ENCODE assay signal across 10 cellular contexts in genomic region chr4:112706840-112707207, GRCh38.
DNase-seq lines count a peak whose midpoint lies in the region; ATAC-seq, FAIRE-seq and TF ChIP-seq lines count a peak whose summit lies in the region.
"Had no signal": no experiment of that assay in that cellular context is flagged by ENCODE, and none has a peak within 500 bp of the region (broad histone marks: within the 10 kb centered on the region; RNA-seq: fewer than 3 reads in every experiment).

No MANE protein-coding gene starts in this region.

- H4K20me1 ChIP-seq in keratinocyte (ENCODE audit: control insufficient read depth, extremely low read depth, insufficient read depth, low read length): peaks cover 3% of the 10 kb centered on the region

- H3K27ac ChIP-seq in keratinocyte (ENCODE audit: control insufficient read depth, insufficient read depth, low read length): no peak overlapping the region
- H3K27ac ChIP-seq in body of pancreas: no peak overlapping the region
- H3K27ac ChIP-seq in upper lobe of right lung: no peak overlapping the region

- H3K4me3 ChIP-seq in keratinocyte (ENCODE audit: control insufficient read depth in 2 of 3, extremely low read depth in 1 of 3, insufficient read depth in 2 of 3, low read depth in 1 of 3, low read length in 3 of 3) (no peak overlapping the region), body of pancreas (no peak overlapping the region), upper lobe of right lung (no peak overlapping the region)

- no peak overlapping the region for H2AFZ ChIP-seq in keratinocyte (ENCODE audit: control insufficient read depth, low read length)

- H3K4me1 Mint-ChIP-seq in activated CD4-positive, alpha-beta memory T cell treated with anti-CD3 and anti-CD28 coated beads, Interleukin-2, amount 10 ng/mL, durations not matched to agents 7 days and 5 days: peaks cover 21% of the 10 kb centered on the region

- H3K79me2 ChIP-seq in keratinocyte (ENCODE audit: control insufficient read depth, insufficient read depth, low read length): no peaks in the 10 kb centered on the region

- dilution Hi-C loops in keratinocyte (cut with MboI; ENCODE audit: extremely low pct_ligation_motif_present, low sequenced_read_pairs): no loop called here

- no peak for TF ChIP-seq POLR2A in body of pancreas (IDR thresholded peaks at IDR 0.05)

- peaks cover 4% of the 10 kb centered on the region for H3K4me1 ChIP-seq in keratinocyte (ENCODE audit: control insufficient read depth, extremely low read depth, insufficient read depth, low read length)
- H3K4me1 ChIP-seq in body of pancreas: peaks cover 12% of the 10 kb centered on the region
- H3K4me1 ChIP-seq in upper lobe of right lung: peaks cover 4% of the 10 kb centered on the region

- 2 to 9% methylated on average over 4 of the region's 4 CpGs for WGBS in body of pancreas, 2 donors

- H3K9me3 ChIP-seq in keratinocyte (ENCODE audit: control insufficient read depth, low read depth, low read length): no peaks in the 10 kb centered on the region
- H3K9me3 ChIP-seq in body of pancreas: no peaks in the 10 kb centered on the region
- H3K9me3 ChIP-seq in upper lobe of right lung: no peaks in the 10 kb centered on the region

- ATAC-seq in Right ventricle myocardium superior (ENCODE audit: poor library complexity): peak; percentile 17
- ATAC-seq in HG03378 (IDR thresholded peaks at IDR 0.05; ENCODE audit: unreplicated experiment): no peak
- ATAC-seq in body of pancreas: no peak
- no peak for ATAC-seq in upper lobe of right lung
- no peak for ATAC-seq in GM18502 (IDR thresholded peaks at IDR 0.05; ENCODE audit: poor library complexity, unreplicated experiment)

- peak overlapping the region; percentile 69 for H3K4me2 ChIP-seq in keratinocyte (ENCODE audit: control insufficient read depth, extremely low read depth, insufficient read depth, low read depth, low read length)

- no peak overlapping the region for H3K9ac ChIP-seq in keratinocyte (ENCODE audit: control insufficient read depth, extremely low read depth, insufficient read depth, low read length)

- peaks cover 41% of the 10 kb centered on the region for H3K27me3 Mint-ChIP-seq in activated CD4-positive, alpha-beta memory T cell treated with anti-CD3 and anti-CD28 coated beads, Interleukin-2, amount 10 ng/mL, durations not matched to agents 7 days and 5 days

- FAIRE-seq in keratinocyte (lab: Jason Lieb, UNC): no peak
- FAIRE-seq: islet of Langerhans had no signal

- H3K9me1 ChIP-seq in keratinocyte (ENCODE audit: control insufficient read depth, extremely low read depth, insufficient read depth, low read length): no peaks in the 10 kb centered on the region

- H3K4me3 Mint-ChIP-seq in activated CD4-positive, alpha-beta memory T cell treated with anti-CD3 and anti-CD28 coated beads, Interleukin-2, amount 10 ng/mL, durations not matched to agents 7 days and 5 days: peak overlapping the region; percentile 93

- no peaks in the 10 kb centered on the region for H3K9me3 Mint-ChIP-seq in activated CD4-positive, alpha-beta memory T cell treated with anti-CD3 and anti-CD28 coated beads, Interleukin-2, amount 10 ng/mL, durations not matched to agents 7 days and 5 days

- intact Hi-C loops in Right ventricle myocardium superior (cut with DNase I): no loop called here
- intact Hi-C loops in cardiac septum (cut with DNase I): loop anchor here (5.0 kb wide), 2 partner anchors 35 to 70 kb away; partner anchors contain the start of genes LARP7 and ZGRF1
- intact Hi-C loops in body of pancreas (cut with DNase I): no loop called here
- intact Hi-C loops in upper lobe of right lung (cut with DNase I): no loop called here

- H3K27me3 ChIP-seq in keratinocyte (ENCODE audit: control insufficient read depth, extremely low read depth, insufficient read depth, low read length) (peaks cover 29% of the 10 kb centered on the region), body of pancreas (peaks cover 0 to 3% of the 10 kb centered on the region in 2 donors), upper lobe of right lung (peaks cover 65% of the 10 kb centered on the region)

- POLR2A ChIA-PET in activated CD4-positive, alpha-beta memory T cell treated with anti-CD3 and anti-CD28 coated beads, Interleukin-2, amount 10 ng/mL, durations not matched to agents 7 days and 5 days (lab: Charles Lee): no interaction called here

- H3K36me3 ChIP-seq in keratinocyte (ENCODE audit: control insufficient read depth in 2 of 2, extremely low read depth in 1 of 2, insufficient read depth in 2 of 2, low read length in 2 of 2) (no peaks in the 10 kb centered on the region), body of pancreas (replicated peaks in 1 of 2; ENCODE audit: insufficient read depth in 1 of 2, low read depth in 2 of 2) (no peaks in the 10 kb centered on the region), upper lobe of right lung (no peaks in the 10 kb centered on the region)

- no peak for TF ChIP-seq CTCF in keratinocyte (optimal IDR thresholded peaks at IDR 0.05 in 1 of 3, IDR thresholded peaks at IDR 0.05 in 1 of 3, conservative IDR thresholded peaks at IDR 0.05 in 1 of 3; ENCODE audit: extremely low read depth in 1 of 3, insufficient read depth in 2 of 3, low read length in 3 of 3)
- TF ChIP-seq CTCF in body of pancreas (IDR thresholded peaks at IDR 0.05): no peak
- no peak for TF ChIP-seq CTCF in upper lobe of right lung (IDR thresholded peaks at IDR 0.05)

- CTCF ChIA-PET in activated CD4-positive, alpha-beta memory T cell treated with anti-CD3 and anti-CD28 coated beads, Interleukin-2, amount 10 ng/mL, durations not matched to agents 7 days and 5 days (lab: Charles Lee): interaction anchor here (0.6 to 1.2 kb wide), 2 partner anchors 55 to 59 kb away, joined by 3 read pairs; no protein-coding TSS in a partner anchor

- no peak overlapping the region for H3K27ac Mint-ChIP-seq in activated CD4-positive, alpha-beta memory T cell treated with anti-CD3 and anti-CD28 coated beads, Interleukin-2, amount 10 ng/mL, durations not matched to agents 7 days and 5 days

- DNase-seq in Right ventricle myocardium superior (no peak), cardiac septum (ENCODE audit: low spot score) (no peak), keratinocyte (ENCODE audit: low read depth, low spot score) (no peak), body of pancreas (no peak), upper lobe of right lung (no peak)
- DNase-seq in activated CD4-positive, alpha-beta memory T cell treated with anti-CD3 and anti-CD28 coated beads, Interleukin-2, amount 10 ng/mL, durations not matched to agents 7 days and 5 days: no peak
- DNase-seq: NCI-H526 treated with DMSO at 0.1 percent for 48 hours had no signal

- H3K36me3 Mint-ChIP-seq in activated CD4-positive, alpha-beta memory T cell treated with anti-CD3 and anti-CD28 coated beads, Interleukin-2, amount 10 ng/mL, durations not matched to agents 7 days and 5 days (ENCODE audit: low read depth): no peaks in the 10 kb centered on the region
